In genomic region chr12:6873094-6874006, GRCh38 we compare ENCODE assay signal across 8 cellular contexts. TPM values are rescaled to one million over a fixed set of nuclear protein-coding genes. Genes with fewer than 3 reads are reported as not detected.
DNase-seq lines count a peak whose midpoint lies in the region; ATAC-seq and TF ChIP-seq lines count a peak whose summit lies in the region.

TSS of gene SPSB2 (minus strand) at chr12:6873303. CDS start at chr12:6872901, 402 bp downstream.

- H3K9me3 ChIP-seq in CD8-positive, alpha-beta memory T cell (ENCODE audit: low read length): no peaks in the 10 kb centered on the region
- H3K9me3 ChIP-seq in ectodermal cell (ENCODE audit: control insufficient read depth, low read length) (no peaks in the 10 kb centered on the region), lung (ENCODE audit: control insufficient read depth in 2 of 2, insufficient read depth in 1 of 2, low read length in 1 of 2) (no peaks in the 10 kb centered on the region)

- peak within 1 kb of the TSS; percentile 90 for H3K27ac ChIP-seq in CD8-positive, alpha-beta memory T cell (ENCODE audit: low read depth, low read length)
- H3K27ac ChIP-seq in ectodermal cell (ENCODE audit: insufficient read depth, low read depth, low read length, poor library complexity, severe bottlenecking) (peak within 1 kb of the TSS; percentile 82), lung (ENCODE audit: low read depth in 1 of 2, low read length in 1 of 2) (peak within 1 kb of the TSS; percentile 83 to 92)

- H3K4me3 Mint-ChIP-seq in CD8-positive, alpha-beta memory T cell: peak within 1 kb of the TSS; percentile 83 to 97 (median 89)
- peak within 1 kb of the TSS; percentile 94 for H3K4me3 Mint-ChIP-seq in activated CD8-positive, alpha-beta T cell treated with anti-CD3 and anti-CD28 coated beads, Interleukin-2, amount 10 ng/mL, durations not matched to agents 7 days and 5 days

- no peaks in the 10 kb centered on the region for H3K27me3 Mint-ChIP-seq in CD8-positive, alpha-beta memory T cell
- H3K27me3 Mint-ChIP-seq in activated CD8-positive, alpha-beta T cell treated with anti-CD3 and anti-CD28 coated beads, Interleukin-2, amount 10 ng/mL, durations not matched to agents 7 days and 5 days (ENCODE audit: low read depth): no peaks in the 10 kb centered on the region

- CTCF ChIA-PET in CD8-positive, alpha-beta memory T cell (lab: Charles Lee): interaction anchor here (0.6 to 11.0 kb wide), 56 partner anchors 9 to 268 kb away, joined by 3 to 135 read pairs (median 4); partner anchors contain the start of genes ATN1, C12orf57, C1RL and CDCA3
- CTCF ChIA-PET in activated CD8-positive, alpha-beta T cell treated with anti-CD3 and anti-CD28 coated beads, Interleukin-2, amount 10 ng/mL, durations not matched to agents 7 days and 5 days (lab: Charles Lee): interaction anchor here (0.7 to 6.1 kb wide), 39 partner anchors 7 to 303 kb away, joined by 3 to 121 read pairs (median 8); partner anchors contain the start of genes C12orf57, C1RL, CDCA3 and COPS7A

- no peak for TF ChIP-seq CTCF in GM20000 (IDR thresholded peaks at IDR 0.05; ENCODE audit: extremely low read depth, missing control alignments)
- no peak for TF ChIP-seq CTCF in lung (IDR thresholded peaks at IDR 0.05; ENCODE audit: control extremely low read depth, extremely low read depth)

- peak; percentile 98 to 100 (median 99) for DNase-seq in CD8-positive, alpha-beta memory T cell
- peak; percentile 98 for DNase-seq in GM20000 (ENCODE audit: low spot score)
- peak; percentile 97 for DNase-seq in HT-29 (ENCODE audit: low spot score)
- DNase-seq in NK-92 (lab: John Stamatoyannopoulos, UW; ENCODE audit: unreplicated experiment): peak; percentile 75
- peak; percentile 99 for DNase-seq in activated CD8-positive, alpha-beta T cell treated with anti-CD3 and anti-CD28 coated beads, Interleukin-2, amount 10 ng/mL, durations not matched to agents 7 days and 5 days
- DNase-seq in lung (ENCODE audit: low spot score): peak; percentile 99
- DNase-seq in stimulated activated CD4-positive, alpha-beta T cell treated with anti-CD3 and anti-CD28 coated beads, TNF-alpha, amount 100 ng/mL, for 24 hours (ENCODE audit: low read depth in 3 of 3): peak; percentile 98 to 100 (median 99)

- H3K36me3 Mint-ChIP-seq in CD8-positive, alpha-beta memory T cell: peaks cover 0 to 52% (median 8%) of the 10 kb centered on the region in 3 donors
- peaks cover 63% of the 10 kb centered on the region for H3K36me3 Mint-ChIP-seq in activated CD8-positive, alpha-beta T cell treated with anti-CD3 and anti-CD28 coated beads, Interleukin-2, amount 10 ng/mL, durations not matched to agents 7 days and 5 days (ENCODE audit: low read depth)

- H3K9me3 Mint-ChIP-seq in CD8-positive, alpha-beta memory T cell: no peaks in the 10 kb centered on the region
- H3K9me3 Mint-ChIP-seq in activated CD8-positive, alpha-beta T cell treated with anti-CD3 and anti-CD28 coated beads, Interleukin-2, amount 10 ng/mL, durations not matched to agents 7 days and 5 days (ENCODE audit: insufficient read depth): no peaks in the 10 kb centered on the region

- ATAC-seq in activated CD8-positive, alpha-beta T cell treated with anti-CD3 and anti-CD28 coated beads, Interleukin-2, amount 10 ng/mL, durations not matched to agents 7 days and 5 days: peak; percentile 78
- peak; percentile 93 for ATAC-seq in lung (ENCODE audit: insufficient read depth, low FRiP score)

- peaks cover 17% of the 10 kb centered on the region for H3K36me3 ChIP-seq in CD8-positive, alpha-beta memory T cell (ENCODE audit: insufficient read depth, low read length)
- H3K36me3 ChIP-seq in ectodermal cell (ENCODE audit: control insufficient read depth, insufficient read depth, low read length) (peaks cover 20% of the 10 kb centered on the region), lung (ENCODE audit: control insufficient read depth in 2 of 2, insufficient read depth in 2 of 2, low read length in 2 of 2) (peaks cover 5 to 16% of the 10 kb centered on the region in 2 donors)

- POLR2A ChIA-PET in CD8-positive, alpha-beta memory T cell (lab: Charles Lee): interaction anchor here (0.7 to 3.6 kb wide), 23 partner anchors 9 to 316 kb away, joined by 3 to 46 read pairs (median 4); partner anchors contain the start of genes C12orf57, C1RL, CDCA3 and COPS7A
- POLR2A ChIA-PET in activated CD8-positive, alpha-beta T cell treated with anti-CD3 and anti-CD28 coated beads, Interleukin-2, amount 10 ng/mL, durations not matched to agents 7 days and 5 days (lab: Charles Lee): interaction anchor here (0.6 to 3.6 kb wide), 26 partner anchors 9 to 408 kb away, joined by 3 to 47 read pairs (median 5); partner anchors contain the start of genes C12orf57, CDCA3, COPS7A and MLF2

- H3K27ac Mint-ChIP-seq in CD8-positive, alpha-beta memory T cell: peak within 1 kb of the TSS; percentile 85 to 99 (median 92)
- H3K27ac Mint-ChIP-seq in activated CD8-positive, alpha-beta T cell treated with anti-CD3 and anti-CD28 coated beads, Interleukin-2, amount 10 ng/mL, durations not matched to agents 7 days and 5 days: peak within 1 kb of the TSS; percentile 96

- H3K4me1 ChIP-seq in CD8-positive, alpha-beta memory T cell (ENCODE audit: insufficient read depth, low read length): peaks cover 40% of the 10 kb centered on the region
- H3K4me1 ChIP-seq in ectodermal cell (ENCODE audit: control insufficient read depth, insufficient read depth, low read length) (peaks cover 5% of the 10 kb centered on the region), lung (ENCODE audit: control insufficient read depth in 2 of 2, insufficient read depth in 2 of 2, low read length in 2 of 2) (peaks cover 0 to 15% of the 10 kb centered on the region in 2 donors)

- H3K27me3 ChIP-seq in CD8-positive, alpha-beta memory T cell (ENCODE audit: insufficient read depth, low read length, poor library complexity, severe bottlenecking): no peaks in the 10 kb centered on the region
- H3K27me3 ChIP-seq in ectodermal cell (ENCODE audit: control insufficient read depth, insufficient read depth, low read length, poor library complexity, severe bottlenecking) (no peaks in the 10 kb centered on the region), lung (ENCODE audit: control insufficient read depth, insufficient read depth) (no peaks in the 10 kb centered on the region)

- peaks cover 41 to 53% (median 52%) of the 10 kb centered on the region in 3 donors for H3K4me1 Mint-ChIP-seq in CD8-positive, alpha-beta memory T cell
- peaks cover 56% of the 10 kb centered on the region for H3K4me1 Mint-ChIP-seq in activated CD8-positive, alpha-beta T cell treated with anti-CD3 and anti-CD28 coated beads, Interleukin-2, amount 10 ng/mL, durations not matched to agents 7 days and 5 days (ENCODE audit: low read depth)

- H3K4me3 ChIP-seq in CD8-positive, alpha-beta memory T cell (ENCODE audit: low read length): peak within 1 kb of the TSS; percentile 96
- peak within 1 kb of the TSS; percentile 62 for H3K4me3 ChIP-seq in ectodermal cell (ENCODE audit: insufficient read depth, low read depth, low read length)
- peak within 1 kb of the TSS; percentile 64 for H3K4me3 ChIP-seq in lung

- WGBS in ectodermal cell, 2 experiments: 0 to 1% methylated on average over 65 of the region's 65 CpGs
- WGBS in lung, 2 donors: 0% methylated on average over 61 to 65 of the region's 65 CpGs

RNA-seq across cellular contexts. Expression of gene SPSB2, which starts in this region (rescaled TPM):
- 1 to 10 TPM; 7.7 to 8.1 TPM for total RNA-seq in CD8-positive, alpha-beta memory T cell
- polyA plus RNA-seq in CD8-positive, alpha-beta memory T cell: 11.4 TPM
- 20.2 and 21.0 TPM in 2 replicates for total RNA-seq in HT-29 (2014; rRNA removed; shearing (Covaris generic))
- total RNA-seq in activated CD8-positive, alpha-beta T cell treated with anti-CD3 and anti-CD28 coated beads, Interleukin-2, amount 10 ng/mL, durations not matched to agents 7 days and 5 days: 10 to 100 TPM in 1 of 2 experiments, 1 to 10 TPM in 1; 10.0 to 11.2 TPM
- polyA plus RNA-seq in ectodermal cell (2013, experiment 1 of 4): 11.0 TPM
- polyA plus RNA-seq in ectodermal cell (2013, experiment 2 of 4): 10.3 TPM
- polyA plus RNA-seq in ectodermal cell (2013, experiment 3 of 4): 7.5 TPM
- polyA plus RNA-seq in ectodermal cell (2013, experiment 4 of 4): 9.8 TPM
- total RNA-seq in lung: 10 to 100 TPM; 25.3 to 37.5 TPM
- polyA plus RNA-seq in lung: 10 to 100 TPM; 21.0 to 39.8 TPM

Comparison
In these comparisons a context has a peak if more than half of its experiments do, and no peak if none do; other contexts are left out.
1. Peak in every context shown above with its lines: DNase-seq, ATAC-seq, H3K4me3 ChIP-seq and H3K27ac ChIP-seq.